In the genomic region with DNA sequence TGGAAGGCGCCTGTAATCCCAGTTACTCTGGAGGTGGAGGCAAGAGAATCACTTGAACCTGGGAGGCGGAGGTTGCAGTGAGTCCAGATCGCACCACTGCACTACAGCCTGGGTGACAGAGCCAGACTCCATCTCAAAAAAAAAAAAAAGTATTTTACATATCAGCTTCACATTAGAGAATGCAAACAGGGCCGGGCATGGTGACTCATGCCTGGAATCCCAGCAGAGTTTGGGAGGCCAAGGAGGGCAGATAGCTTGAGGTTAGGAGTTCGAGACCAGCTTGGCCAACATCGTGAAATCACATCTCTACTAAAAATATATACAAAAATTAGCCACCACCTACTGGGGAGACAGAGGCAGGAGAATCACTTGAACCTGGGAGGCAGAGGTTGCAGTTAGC, we compare ENCODE assay signal across 8 cellular contexts. TPM values are rescaled to one million over a fixed set of nuclear protein-coding genes. Genes with fewer than 3 reads are reported as not detected.
DNase-seq lines count a peak whose midpoint lies in the region; ATAC-seq, FAIRE-seq and TF ChIP-seq lines count a peak whose summit lies in the region.
"Not testable (repeated sequence)": the region's sequence is repeated elsewhere in the genome, so short reads cannot be mapped to it uniquely, and the experiment has no call there.

No MANE protein-coding gene starts in this region.

- CTCF ChIA-PET in A549 (lab: Yijun Ruan, JAX) = interaction anchor here (0.6 to 1.1 kb wide), 4 partner anchors 11 to 1378 kb away, joined by 3 to 5 read pairs (median 3); no protein-coding TSS in a partner anchor

- TF ChIP-seq EP300 in A549 (IDR thresholded peaks at IDR 0.05) = not testable (repeated sequence)

- H3K27ac ChIP-seq in A549, GM23248: not testable (repeated sequence)
- peak overlapping the region; percentile 95 to 98 (median 97) for H3K27ac ChIP-seq in gastrocnemius medialis

- TF ChIP-seq CTCF in A549 (IDR thresholded peaks at IDR 0.05); choroid plexus epithelial cell (conservative IDR thresholded peaks at IDR 0.05; ENCODE audit: low read depth, low read length); fibroblast of the aortic adventitia (IDR thresholded peaks at IDR 0.05; ENCODE audit: insufficient read depth, low read length); gastrocnemius medialis (IDR thresholded peaks at IDR 0.05 in 4 of 5, conservative IDR thresholded peaks at IDR 0.05 in 1 of 5): not testable (repeated sequence)

- TF ChIP-seq POLR2A in A549 (IDR thresholded peaks at IDR 0.05; ENCODE audit: low read length); gastrocnemius medialis (IDR thresholded peaks at IDR 0.05): not testable (repeated sequence)

- not testable (repeated sequence) for H3K27me3 ChIP-seq in GM23248 (replicated peaks; ENCODE audit: insufficient read depth); gastrocnemius medialis

- TF ChIP-seq RAD21 in A549 (conservative IDR thresholded peaks at IDR 0.05 in 1 of 2, IDR thresholded peaks at IDR 0.05 in 1 of 2) = not testable (repeated sequence)

- not testable (repeated sequence) for H3K4me2 ChIP-seq in A549; GM23248 (ENCODE audit: unreplicated experiment)

- H3K4me1 ChIP-seq in A549; GM23248 (ENCODE audit: insufficient read depth): not testable (repeated sequence)
- peaks cover 32 to 40% of the 10 kb centered on the region in 2 donors for H3K4me1 ChIP-seq in gastrocnemius medialis

- not testable (repeated sequence) for ATAC-seq in A549, gastrocnemius medialis

- H3K4me3 ChIP-seq in A549; GM23248; choroid plexus epithelial cell (ENCODE audit: low read depth, low read length); fibroblast of the aortic adventitia (ENCODE audit: low read depth, low read length); gastrocnemius medialis: not testable (repeated sequence)

- DNase-seq in A549 (ENCODE audit: low read depth in 1 of 2, low spot score in 1 of 2) (peak in 1 of 2 experiments; percentile 38), GM23248 (peak; percentile 9), HT1080 (ENCODE audit: low read depth) (peak; percentile 33), NCI-H226 (peak; percentile 74), amniotic epithelial cell (ENCODE audit: low read depth) (peak; percentile 20), choroid plexus epithelial cell (ENCODE audit: low read depth) (peak; percentile 23), fibroblast of the aortic adventitia (ENCODE audit: low read depth) (peak; percentile 19)
- not testable (repeated sequence) for DNase-seq in gastrocnemius medialis

- not testable (repeated sequence) for H3K9me3 ChIP-seq in A549; GM23248 (ENCODE audit: low read depth); gastrocnemius medialis

- not testable (repeated sequence) for H3K9ac ChIP-seq in GM23248

- H2AFZ ChIP-seq in GM23248 = not testable (repeated sequence)

- not testable (repeated sequence) for FAIRE-seq in A549 (lab: Jason Lieb, UNC)

- H3K79me2 ChIP-seq in GM23248 (ENCODE audit: insufficient read depth) = not testable (repeated sequence)

- POLR2A ChIA-PET in A549 (lab: Yijun Ruan, JAX) = not testable (repeated sequence)

- H4K20me1 ChIP-seq in GM23248 (ENCODE audit: insufficient read depth) = not testable (repeated sequence)

- not testable (repeated sequence) for H3F3A ChIP-seq in GM23248 (ENCODE audit: insufficient read depth)

- not testable (repeated sequence) for H3K9me2 ChIP-seq in GM23248 (ENCODE audit: insufficient read depth)

- H3K36me3 ChIP-seq in GM23248 (ENCODE audit: low read depth) = not testable (repeated sequence)
- peaks cover 0 to 45% of the 10 kb centered on the region in 2 donors for H3K36me3 ChIP-seq in gastrocnemius medialis

- in situ Hi-C loops in GM23248 (cut with MboI); gastrocnemius medialis (cut with MboI; ENCODE audit: low sequenced_read_pairs in 4 of 4): not testable (repeated sequence)

- WGBS in A549 (ENCODE audit: missing lambda C conversion rate) = 80% methylated on average over 6 of the region's 6 CpGs
- WGBS in GM23248 (ENCODE audit: low coverage in 1 of 2, low lambda C conversion rate in 2 of 2, missing lambda C conversion rate in 2 of 2), 2 experiments = 87 to 89% methylated on average over 6 of the region's 6 CpGs

- intact Hi-C loops in gastrocnemius medialis (cut with DNase I; ENCODE audit: low total_unique reads) = not testable (repeated sequence)

TF ChIP-seq in A549, 52 proteins besides CTCF, POLR2A, EP300 and RAD21:
- TF ChIP-seq FOSL2 (IDR thresholded peaks at IDR 0.05) = not testable (repeated sequence)
- peak; percentile 16; the same call in 1 of the 2 replicates for TF ChIP-seq FOSL2 (CRISPR knock-in tag; IDR thresholded peaks at IDR 0.05)

RNA-seq across cellular contexts. Expression of a gene that starts 31.5 kb away (rescaled TPM):
- polyA plus RNA-seq in A549 (2011; rRNA removed) (32.5 and 35.4 TPM in 2 replicates), A549 (2017; fragmentation: RNase III; extraction: RNeasy Plus Mini Kit Qiagen cat#74134 plus additional on column Dnase treatment) (8.3 to 9.0 TPM (median 8.8 TPM) in 3 replicates), GM23248 (2016; fragmentation: Nextera tagmentation; extraction: Ambion mirVana) (4.0 and 6.8 TPM in 2 replicates)
- polyA plus RNA-seq in A549 (2012; cell fraction: cytosol; rRNA removed) = 8.3 and 10.1 TPM in 2 replicates
- 10.7 and 17.0 TPM in 2 replicates for polyA plus RNA-seq in A549 (2012; cell fraction: nucleus; rRNA removed)
- 42.4 and 45.1 TPM in 2 replicates for polyA minus RNA-seq in A549 (2011; rRNA and poly(A)+ RNA removed)
- total RNA-seq in GM23248 (2014; rRNA removed; shearing (Covaris generic)) = 4.2 and 18.5 TPM in 2 replicates
- 12.4 and 15.9 TPM in 2 replicates for total RNA-seq in HT1080 (2014; rRNA removed; shearing (Covaris generic))
- polyA plus RNA-seq in HT1080 (2015; cell fraction: cytosol; rRNA removed) = 9.7 and 12.1 TPM in 2 replicates
- polyA plus RNA-seq in HT1080 (2015; cell fraction: nucleus; rRNA removed) = 35.2 and 37.1 TPM in 2 replicates
- total RNA-seq in fibroblast of the aortic adventitia (ENCODE audit: low replicate concordance) (10.4 and 14.8 TPM in 2 replicates), gastrocnemius medialis (100 to 1,000 TPM in 3 of 4 donors, 10 to 100 TPM in 1; 89.8 to 276 (median 154) TPM)
